ENCODE assay signal across 33 cellular contexts in genomic region chr9:110814159-110814558, GRCh38.
DNase-seq lines count a peak whose midpoint lies in the region; ATAC-seq, FAIRE-seq and TF ChIP-seq lines count a peak whose summit lies in the region.
"Had no signal": no experiment of that assay in that cellular context is flagged by ENCODE, and none has a peak within 500 bp of the region (broad histone marks: within the 10 kb centered on the region; RNA-seq: fewer than 3 reads in every experiment).

No MANE protein-coding gene starts in this region.

- no peaks in the 10 kb centered on the region for H3K79me2 ChIP-seq in SK-N-SH (ENCODE audit: insufficient read depth)

- WGBS in SK-N-SH (ENCODE audit: low lambda C conversion rate): 88% methylated on average over 2 of the region's 2 CpGs
- WGBS in small intestine, 3 donors: 29 to 60% (median 43%) methylated on average over 2 of the region's 2 CpGs

- FAIRE-seq in small intestine (lab: Jason Lieb, UNC): no peak

- no peak overlapping the region for H3K4me3 ChIP-seq in SK-N-SH (ENCODE audit: low read depth in 2 of 2, low read length in 1 of 2)
- no peak overlapping the region for H3K4me3 ChIP-seq in small intestine (ENCODE audit: low read depth in 1 of 2, low read length in 2 of 2)
- H3K4me3 ChIP-seq: esophagus squamous epithelium, psoas muscle, sigmoid colon, SJSA1, thoracic aorta, vagina had no signal

- no peaks in the 10 kb centered on the region for H3K9me3 ChIP-seq in SK-N-SH
- H3K9me3 ChIP-seq in small intestine (ENCODE audit: control insufficient read depth, low read depth): no peaks in the 10 kb centered on the region
- H3K9me3 ChIP-seq: esophagus squamous epithelium, psoas muscle, sigmoid colon, SJSA1, thoracic aorta, vagina had no signal

- H2AFZ ChIP-seq in SK-N-SH (ENCODE audit: low read depth): no peak overlapping the region

- no peaks in the 10 kb centered on the region for H4K20me1 ChIP-seq in SK-N-SH (ENCODE audit: insufficient read depth)

- CTCF ChIA-PET in SK-N-SH (lab: Yijun Ruan, JAX): interaction anchor here (1.2 kb wide), 1 partner anchor 222 kb away, joined by 3 read pairs; no protein-coding TSS in a partner anchor

- TF ChIP-seq RAD21 in SK-N-SH (IDR thresholded peaks at IDR 0.05; ENCODE audit: low read length): no peak

- H3K36me3 ChIP-seq in SK-N-SH (replicated peaks in 1 of 2; ENCODE audit: control insufficient read depth in 1 of 2, insufficient read depth in 2 of 2, low read length in 1 of 2): no peaks in the 10 kb centered on the region
- H3K36me3 ChIP-seq in small intestine (ENCODE audit: control insufficient read depth in 2 of 2, insufficient read depth in 2 of 2, low read length in 2 of 2): no peaks in the 10 kb centered on the region
- H3K36me3 ChIP-seq: esophagus squamous epithelium, sigmoid colon, SJSA1, thoracic aorta, vagina had no signal

- no peak overlapping the region for H3K9ac ChIP-seq in SK-N-SH

- H3K27ac ChIP-seq in SK-N-SH (ENCODE audit: low read depth in 2 of 2, low read length in 1 of 2): no peak overlapping the region
- H3K27ac ChIP-seq in epithelial cell of prostate: peak overlapping the region; percentile 89
- H3K27ac ChIP-seq in small intestine (ENCODE audit: low read depth in 1 of 2, low read length in 1 of 2): no peak overlapping the region
- H3K27ac ChIP-seq: 22Rv1, esophagus squamous epithelium, HL-60, psoas muscle, sigmoid colon, SJSA1, thoracic aorta, vagina had no signal

- H3K4me1 ChIP-seq in SK-N-SH (ENCODE audit: control insufficient read depth in 1 of 2, insufficient read depth in 2 of 2, low read depth in 1 of 2, low read length in 1 of 2) (no peaks in the 10 kb centered on the region; a peak in 1 of 4 replicates), small intestine (ENCODE audit: control insufficient read depth in 2 of 2, insufficient read depth in 1 of 2, low read depth in 1 of 2, low read length in 1 of 2) (no peaks in the 10 kb centered on the region)
- H3K4me1 ChIP-seq: esophagus squamous epithelium, psoas muscle, sigmoid colon, SJSA1, vagina had no signal

- H3K27me3 ChIP-seq in SK-N-SH (ENCODE audit: insufficient read depth) (no peaks in the 10 kb centered on the region), small intestine (ENCODE audit: control insufficient read depth in 2 of 2, insufficient read depth in 2 of 2, low read length in 2 of 2) (no peaks in the 10 kb centered on the region)
- H3K27me3 ChIP-seq: esophagus squamous epithelium, sigmoid colon, SJSA1, vagina had no signal

- DNase-seq in SK-N-SH (no peak), RPMI7951 (ENCODE audit: low read depth) (peak; percentile 95), epithelial cell of prostate (ENCODE audit: low read depth, low spot score) (no peak), small intestine (peak; percentile 10), NCI-H1930 (lab: John Stamatoyannopoulos, UW) (no peak), hypothalamus (lab: John Stamatoyannopoulos, UW) (no peak)
- DNase-seq: activated CD4-positive, alpha-beta memory T cell treated with anti-CD3 and anti-CD28 coated beads, Interleukin-2, amount 10 ng/mL, durations not matched to agents 7 days and 5 days; activated CD4-positive, alpha-beta T cell treated with anti-CD3 and anti-CD28 coated beads for 1 hour; anterior cingulate cortex; CD4-positive, CD25-positive, alpha-beta regulatory T cell; endodermal cell; esophagus squamous epithelium; H9; left ventricle myocardium superior; naive thymus-derived CD8-positive, alpha-beta T cell; NCI-H1092 treated with DMSO at 0.1 percent for 48 hours; NCI-H187; NCI-H2171 treated with DMSO at 0.1 percent for 48 hours; NCI-H524; NK-92 treated with Interleukin-12 subunit alpha and Interleukin-12 subunit beta, amount 100 ng/mL, for 24 hours; occipital lobe; psoas muscle; sigmoid colon; stimulated activated naive CD8-positive, alpha-beta T cell treated with anti-CD3 and anti-CD28 coated beads, Interleukin-15, Interleukin-2, amounts not matched to agents 100 U/mL and 50 U/mL, for 24 hours had no signal

- H3K9me2 ChIP-seq in SK-N-SH: no peaks in the 10 kb centered on the region

- no peak overlapping the region for H3K4me2 ChIP-seq in SK-N-SH

- ATAC-seq in SK-N-SH treated with all-trans-retinoic acid at 6 μM for 48 hours (no peak), GM21737 (IDR thresholded peaks at IDR 0.05; ENCODE audit: unreplicated experiment) (no peak)
- ATAC-seq: activated naive CD4-positive, alpha-beta T cell treated with anti-CD3 and anti-CD28 coated beads, Interleukin-2, amount 50 U/mL, for 72 hours; left ventricle myocardium superior; naive thymus-derived CD8-positive, alpha-beta T cell; Panc1; psoas muscle; stimulated activated naive CD8-positive, alpha-beta T cell treated with anti-CD3 and anti-CD28 coated beads, Interleukin-15, Interleukin-2, amounts not matched to agents 100 U/mL and 50 U/mL, for 24 hours had no signal

- no peak for TF ChIP-seq EP300 in SK-N-SH (IDR thresholded peaks at IDR 0.05; ENCODE audit: borderline replicate concordance in 1 of 2, low read depth in 1 of 2, low read length in 1 of 2)

- POLR2A ChIA-PET in SK-N-SH (lab: Yijun Ruan, JAX): no interaction called here

- no peak for TF ChIP-seq CTCF in SK-N-SH (IDR thresholded peaks at IDR 0.05)

- H3F3A ChIP-seq in SK-N-SH (replicated peaks; ENCODE audit: insufficient read depth): no peaks in the 10 kb centered on the region

TF ChIP-seq in SK-N-SH, 30 proteins besides CTCF, POLR2A, EP300 and RAD21:
- TF ChIP-seq USF1 (IDR thresholded peaks at IDR 0.05; ENCODE audit: borderline replicate concordance, low read depth) (no peak), SMC3 (IDR thresholded peaks at IDR 0.05; ENCODE audit: low read depth, low read length) (no peak), RXRA (IDR thresholded peaks at IDR 0.05; ENCODE audit: borderline replicate concordance, low read depth) (peak; percentile 15; the same call in 1 of the 2 replicates), RFX5 (IDR thresholded peaks at IDR 0.05; ENCODE audit: low read length) (no peak), USF2 (IDR thresholded peaks at IDR 0.05; ENCODE audit: borderline replicate concordance, low read depth, low read length) (no peak)

TF ChIP-seq in SK-N-SH treated with all-trans-retinoic acid at 6 μM for 48 hours, 23 proteins besides CTCF, POLR2A, EP300 and RAD21 (continues in another document):
- TF ChIP-seq ZFP30 (CRISPR knock-in tag; IDR thresholded peaks at IDR 0.05) (no peak), ESRRG (CRISPR knock-in tag; IDR thresholded peaks at IDR 0.05) (no peak), GLIS3 (CRISPR knock-in tag; IDR thresholded peaks at IDR 0.05) (no peak), ZNF70 (CRISPR knock-in tag; IDR thresholded peaks at IDR 0.05) (no peak), TCF4 (CRISPR knock-in tag; IDR thresholded peaks at IDR 0.05; ENCODE audit: borderline replicate concordance) (no peak), PATZ1 (CRISPR knock-in tag; IDR thresholded peaks at IDR 0.05; ENCODE audit: borderline replicate concordance) (no peak), BACH2 (CRISPR knock-in tag; IDR thresholded peaks at IDR 0.05; ENCODE audit: borderline replicate concordance) (no peak), ZNF8 (CRISPR knock-in tag; IDR thresholded peaks at IDR 0.05) (no peak), PPARA (CRISPR knock-in tag; IDR thresholded peaks at IDR 0.05; ENCODE audit: borderline replicate concordance) (no peak), SNAI2 (CRISPR knock-in tag; IDR thresholded peaks at IDR 0.05) (no peak), ZFP3 (CRISPR knock-in tag; IDR thresholded peaks at IDR 0.05) (no peak), TOX (CRISPR knock-in tag; IDR thresholded peaks at IDR 0.05; ENCODE audit: borderline replicate concordance) (no peak), CSDC2 (CRISPR knock-in tag; IDR thresholded peaks at IDR 0.05) (no peak), ZC3H10 (CRISPR knock-in tag; IDR thresholded peaks at IDR 0.05) (no peak), CREB5 (CRISPR knock-in tag; IDR thresholded peaks at IDR 0.05; ENCODE audit: low read depth) (no peak), ISL1 (CRISPR knock-in tag; IDR thresholded peaks at IDR 0.05) (no peak)

Comparison
In these comparisons a context has a peak if more than half of its experiments do, and no peak if none do; other contexts are left out.
1. DNase-seq: peak in RPMI7951 (single experiment) and small intestine (single experiment); none in SK-N-SH (single experiment), epithelial cell of prostate (single experiment), NCI-H1930 (0 of 2) and hypothalamus (0 of 51).